Comparison of ENCODE assay signal across 8 cellular contexts in the genomic region with DNA sequence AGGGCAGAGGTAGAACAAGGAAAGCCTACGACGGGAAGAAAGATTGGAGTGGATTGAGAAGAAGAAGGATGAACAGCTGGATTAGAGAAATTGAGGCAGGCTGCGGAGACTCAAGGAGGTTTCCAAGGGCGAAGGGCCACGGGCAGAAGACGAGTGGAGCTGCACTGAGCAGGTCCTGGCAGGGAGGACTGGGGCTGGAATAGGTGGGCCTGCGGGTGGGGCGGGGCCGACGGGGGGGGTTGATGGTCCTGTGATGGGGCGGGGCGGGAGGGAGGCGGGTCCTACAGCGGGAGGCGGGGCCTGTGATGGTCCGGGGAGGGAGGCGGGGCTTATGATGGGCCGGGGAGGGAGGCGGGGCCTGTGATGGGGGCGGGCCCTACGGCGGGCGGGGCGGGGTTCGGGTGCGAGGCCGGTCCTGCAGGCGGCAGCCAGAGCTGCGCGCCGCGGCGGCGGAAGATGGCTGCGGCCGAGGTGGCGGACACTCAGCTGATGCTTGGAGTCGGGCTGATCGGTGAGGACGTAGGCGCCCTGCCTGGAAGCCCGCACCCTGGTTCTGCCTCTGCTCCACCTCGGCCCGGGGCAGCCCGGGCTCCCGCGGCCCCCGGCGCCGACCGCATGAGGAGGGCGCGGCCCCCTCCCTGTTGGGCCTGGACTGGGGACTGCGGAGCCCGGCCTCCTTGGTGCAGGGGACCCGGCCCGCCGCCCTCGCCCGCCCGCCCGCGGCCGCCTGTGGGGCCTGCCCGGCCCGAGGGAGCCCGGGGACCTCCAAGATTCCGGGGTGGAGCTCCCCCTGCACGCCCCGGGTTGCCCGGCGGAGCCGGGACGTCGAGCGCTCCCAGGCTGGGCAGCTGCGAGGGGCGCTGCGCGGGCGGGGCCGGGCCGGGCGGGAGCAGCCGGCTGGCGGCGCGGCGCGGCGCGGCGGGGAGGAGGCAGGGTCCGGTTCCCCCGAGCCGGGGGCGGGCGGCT. TPM values are rescaled to one million over a fixed set of nuclear protein-coding genes. Genes with fewer than 3 reads are reported as not detected.
DNase-seq lines count a peak whose midpoint lies in the region; ATAC-seq and TF ChIP-seq lines count a peak whose summit lies in the region.

A gene with protein sequence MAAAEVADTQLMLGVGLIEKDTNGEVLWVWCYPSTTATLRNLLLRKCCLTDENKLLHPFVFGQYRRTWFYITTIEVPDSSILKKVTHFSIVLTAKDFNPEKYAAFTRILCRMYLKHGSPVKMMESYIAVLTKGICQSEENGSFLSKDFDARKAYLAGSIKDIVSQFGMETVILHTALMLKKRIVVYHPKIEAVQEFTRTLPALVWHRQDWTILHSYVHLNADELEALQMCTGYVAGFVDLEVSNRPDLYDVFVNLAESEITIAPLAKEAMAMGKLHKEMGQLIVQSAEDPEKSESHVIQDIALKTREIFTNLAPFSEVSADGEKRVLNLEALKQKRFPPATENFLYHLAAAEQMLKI (plus strand): TSS at position 427 of the 966 bp plus-strand sequence. CDS start 30 bp downstream, at position 457.

- DNase-seq in DND-41: peak; percentile 81
- DNase-seq in HuH-7 (ENCODE audit: low spot score): peak; percentile 86
- DNase-seq in amygdala (lab: John Stamatoyannopoulos, UW): peak in 55 of 56 donors; percentile 38 to 94 (median 81)
- DNase-seq in left ventricle myocardium superior: peak; percentile 89
- DNase-seq in prostate gland (ENCODE audit: low spot score): peak; percentile 88
- DNase-seq in ureter (ENCODE audit: low spot score): peak; percentile 85

- H3K27me3 ChIP-seq in DND-41 (ENCODE audit: insufficient read depth, low read length, poor library complexity) (no peaks in the 10 kb centered on the region), prostate gland (replicated peaks; ENCODE audit: insufficient read depth) (no peaks in the 10 kb centered on the region)

- 3% methylated on average over 61 of the region's 98 CpGs for WGBS in prostate gland

- no peak for TF ChIP-seq CTCF in DND-41 (IDR thresholded peaks at IDR 0.05; ENCODE audit: borderline replicate concordance, extremely low read depth, low read length, poor library complexity, severe bottlenecking)
- peak in 2 of 4 experiments; percentile 21 to 37 for TF ChIP-seq CTCF in prostate gland (IDR thresholded peaks at IDR 0.05)

- H4K20me1 ChIP-seq in DND-41 (ENCODE audit: insufficient read depth, low read length): peaks cover 11% of the 10 kb centered on the region; the same call in 1 of the 2 replicates

- H3K36me3 ChIP-seq in DND-41 (ENCODE audit: insufficient read depth, low read length): peaks cover 39% of the 10 kb centered on the region
- H3K36me3 ChIP-seq in prostate gland: no peaks in the 10 kb centered on the region

- peak within 1 kb of the TSS; percentile 72 for H2AFZ ChIP-seq in DND-41 (ENCODE audit: low read depth, low read length)

- no peaks in the 10 kb centered on the region for H3K9me3 ChIP-seq in DND-41 (ENCODE audit: insufficient read depth, low read length, severe bottlenecking)
- no peaks in the 10 kb centered on the region for H3K9me3 ChIP-seq in prostate gland

- H3K79me2 ChIP-seq in DND-41 (ENCODE audit: insufficient read depth, low read length): peaks cover 44% of the 10 kb centered on the region

- peak within 1 kb of the TSS; percentile 52 to 73; a peak in 3 of 4 replicates for H3K4me3 ChIP-seq in DND-41 (ENCODE audit: low read depth in 1 of 2, low read length in 2 of 2)
- H3K4me3 ChIP-seq in prostate gland: peak within 1 kb of the TSS; percentile 83 to 91

- TF ChIP-seq POLR2A in prostate gland (IDR thresholded peaks at IDR 0.05): peak; percentile 91

- H3K27ac ChIP-seq in DND-41 (ENCODE audit: low read length): peak within 1 kb of the TSS; percentile 79
- peak within 1 kb of the TSS; percentile 61 to 77 for H3K27ac ChIP-seq in prostate gland

- intact Hi-C loops in T-helper 1 cell treated with Interleukin-12 subunit alpha and Interleukin-12 subunit beta and Interleukin-4 antibody, amounts not matched to agents 30 ng/mL and 1 ng/mL, for 36 hours (cut with micrococcal nuclease): loop anchor here (1.0 to 10.0 kb wide), 12 partner anchors 13 to 791 kb away; partner anchors contain the start of genes BAG3, EIF3A, INPP5F and PRDX3
- intact Hi-C loops in left ventricle myocardium superior (cut with micrococcal nuclease) (no loop called here), prostate gland (cut with DNase I) (loop anchor here (1.0 to 10.0 kb wide), 2 partner anchors 24 to 349 kb away; partner anchors contain the start of genes CACUL1 and EIF3A)

- H3K4me2 ChIP-seq in DND-41 (ENCODE audit: insufficient read depth, low read length): peak within 1 kb of the TSS; percentile 69

- H3K9ac ChIP-seq in DND-41 (ENCODE audit: low read depth, low read length): peak within 1 kb of the TSS; percentile 65

- H3K4me1 ChIP-seq in DND-41 (ENCODE audit: insufficient read depth, low read length) (peaks cover 34% of the 10 kb centered on the region), prostate gland (replicated peaks) (no peaks in the 10 kb centered on the region)

- ATAC-seq in DND-41 (ENCODE audit: insufficient read depth, low read depth): peak; percentile 80
- ATAC-seq in GM21423 (IDR thresholded peaks at IDR 0.05; ENCODE audit: unreplicated experiment): peak; percentile 84
- ATAC-seq in left ventricle myocardium superior: peak; percentile 97

RNA-seq across cellular contexts. Expression of the gene that starts here (rescaled TPM):
- 44.0 and 44.7 TPM in 2 replicates for total RNA-seq in T-helper 1 cell treated with Interleukin-12 subunit alpha and Interleukin-12 subunit beta and Interleukin-4 antibody, amounts not matched to agents 30 ng/mL and 1 ng/mL, for 36 hours
- total RNA-seq in left ventricle myocardium superior (19.7 TPM), prostate gland (10 to 100 TPM; 31.2 to 42.4 TPM), ureter (31.9 TPM)

Comparison
In these comparisons a context has a peak if more than half of its experiments do, and no peak if none do; other contexts are left out.
1. Peak in every context shown above with its lines: DNase-seq, ATAC-seq, H3K4me3 ChIP-seq and H3K27ac ChIP-seq.